In the genomic region with DNA sequence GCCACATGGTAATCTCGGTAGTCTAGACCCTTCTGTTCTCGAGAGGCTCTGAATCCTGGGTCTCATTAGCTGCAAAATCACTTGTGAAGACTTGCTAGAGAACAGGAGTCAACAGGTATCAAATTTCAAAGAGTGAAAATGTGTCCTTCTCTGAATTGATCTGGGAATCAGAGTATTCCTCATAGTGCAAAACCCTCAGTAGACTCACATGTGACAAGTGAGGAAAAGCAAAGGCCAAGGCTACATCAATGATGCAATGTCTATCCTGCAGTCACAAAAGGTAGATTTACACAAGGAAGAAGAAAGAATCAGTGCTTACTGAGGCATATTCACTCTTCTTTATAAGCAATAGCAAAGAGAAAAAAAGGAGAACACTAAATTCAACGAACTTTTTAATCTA, we compare ENCODE assay signal across 19 cellular contexts.
DNase-seq lines count a peak whose midpoint lies in the region; ATAC-seq, FAIRE-seq and TF ChIP-seq lines count a peak whose summit lies in the region.
"Had no signal": no experiment of that assay in that cellular context is flagged by ENCODE, and none has a peak within 500 bp of the region (broad histone marks: within the 10 kb centered on the region; RNA-seq: fewer than 3 reads in every experiment).

No MANE protein-coding gene starts in this region.

- no peaks in the 10 kb centered on the region for H3K36me3 Mint-ChIP-seq in glutamatergic neuron (ENCODE audit: unreplicated experiment)
- H3K36me3 Mint-ChIP-seq: CD4-positive, CD25-positive, alpha-beta regulatory T cell had no signal

- H3K4me2 ChIP-seq in HepG2 (ENCODE audit: low read depth, low read length) (peak overlapping the region; percentile 32; the same call in 1 of the 2 replicates), OCI-LY7 (ENCODE audit: low read length) (no peak overlapping the region)
- H3K4me2 ChIP-seq: SK-N-SH had no signal

- H3K9ac ChIP-seq in HepG2 (ENCODE audit: insufficient read depth, low read depth, low read length) = no peak overlapping the region
- H3K9ac ChIP-seq: SK-N-SH had no signal

- H3K4me3 ChIP-seq in HepG2 (replicated peaks in 1 of 3; ENCODE audit: insufficient read depth in 1 of 3, low read depth in 2 of 3, low read length in 3 of 3) = no peak overlapping the region
- no peak overlapping the region for H3K4me3 ChIP-seq in right lobe of liver
- H3K4me3 ChIP-seq in right cardiac atrium (ENCODE audit: low read length) = no peak overlapping the region
- H3K4me3 ChIP-seq in OCI-LY7 (ENCODE audit: low read depth, low read length, poor library complexity, severe bottlenecking) = no peak overlapping the region
- no peak overlapping the region for H3K4me3 ChIP-seq in transverse colon
- H3K4me3 ChIP-seq: MG63, Peyer's patch had no signal

- peak overlapping the region; percentile 49 for H3K27ac Mint-ChIP-seq in glutamatergic neuron (ENCODE audit: unreplicated experiment)
- H3K27ac Mint-ChIP-seq: CD4-positive, CD25-positive, alpha-beta regulatory T cell had no signal

- H3K36me3 ChIP-seq in HepG2 (replicated peaks in 1 of 2; ENCODE audit: control insufficient read depth in 1 of 2, insufficient read depth in 2 of 2, low read length in 2 of 2) (no peaks in the 10 kb centered on the region), right lobe of liver (no peaks in the 10 kb centered on the region), OCI-LY7 (ENCODE audit: insufficient read depth, low read length) (no peaks in the 10 kb centered on the region), transverse colon (no peaks in the 10 kb centered on the region)
- H3K36me3 ChIP-seq: MG63, Peyer's patch had no signal

- peak; percentile 30 for FAIRE-seq in HepG2 (lab: Jason Lieb, UNC)

- H3K79me2 ChIP-seq in HepG2 (ENCODE audit: insufficient read depth, low read length) (no peaks in the 10 kb centered on the region), OCI-LY7 (ENCODE audit: insufficient read depth, low read depth, low read length) (no peaks in the 10 kb centered on the region)

- H3K9me2 ChIP-seq in OCI-LY7 (ENCODE audit: insufficient read depth, low read length) = no peaks in the 10 kb centered on the region
- H3K9me2 ChIP-seq: SK-N-SH had no signal

- H2AFZ ChIP-seq in HepG2 (ENCODE audit: low read length) (peak overlapping the region; percentile 2), OCI-LY7 (ENCODE audit: low read length) (no peak overlapping the region)

- H3K4me1 Mint-ChIP-seq in glutamatergic neuron (ENCODE audit: low read depth, unreplicated experiment) = peaks cover 8% of the 10 kb centered on the region
- H3K4me1 Mint-ChIP-seq: CD4-positive, CD25-positive, alpha-beta regulatory T cell had no signal

- H4K20me1 ChIP-seq in HepG2 (ENCODE audit: insufficient read depth, low read length) (no peaks in the 10 kb centered on the region), OCI-LY7 (ENCODE audit: insufficient read depth, low read length) (no peaks in the 10 kb centered on the region)

- in situ Hi-C loops in HepG2 (cut with HindIII; ENCODE audit: extremely low pct_ligation_motif_present, low pct_unique_long_range_greater_than_20kb) (loop anchor here (25.0 kb wide), 1 partner anchor 1550 kb away; the partner anchor contains the start of gene CITED2), transverse colon (cut with MboI; ENCODE audit: low pct_ligation_motif_present in 1 of 4, low pct_unique_long_range_greater_than_20kb in 1 of 4, low sequenced_read_pairs in 3 of 4) (no loop called here)

- TF ChIP-seq CTCF in HepG2 (CRISPR knock-in tag; IDR thresholded peaks at IDR 0.05) = no peak
- no peak for TF ChIP-seq CTCF in right lobe of liver (IDR thresholded peaks at IDR 0.05)
- TF ChIP-seq CTCF in glutamatergic neuron (IDR thresholded peaks at IDR 0.05; ENCODE audit: partially characterized antibody, unreplicated experiment) = no peak
- TF ChIP-seq CTCF in OCI-LY7 (conservative IDR thresholded peaks at IDR 0.05; ENCODE audit: low read length) = no peak
- no peak for TF ChIP-seq CTCF in transverse colon (IDR thresholded peaks at IDR 0.05)

- BruUV-seq in HepG2 (replicated peaks; lab: Mats Ljungman, UMichigan) (no TSS peak), OCI-LY7 (replicated peaks; lab: Mats Ljungman, UMichigan) (no TSS peak)

- no peak for TF ChIP-seq RAD21 in HepG2 (CRISPR knock-in tag; IDR thresholded peaks at IDR 0.05)

- intact Hi-C loops in HepG2 (cut with micrococcal nuclease; ENCODE audit: unreplicated experiment) = no loop called here
- intact Hi-C loops in right lobe of liver (cut with DNase I) = no loop called here
- intact Hi-C loops in right cardiac atrium (cut with DNase I) = no loop called here
- intact Hi-C loops in OCI-LY7 (cut with micrococcal nuclease; ENCODE audit: unreplicated experiment) = no loop called here
- intact Hi-C loops in transverse colon (cut with DNase I; ENCODE audit: low total_unique reads) = no loop called here

- no peak for TF ChIP-seq POLR2A in HepG2 (IDR thresholded peaks at IDR 0.05; ENCODE audit: insufficient read depth in 1 of 2, low read depth in 2 of 2, low read length in 2 of 2)
- no peak for TF ChIP-seq POLR2A in right lobe of liver (IDR thresholded peaks at IDR 0.05)
- no peak for TF ChIP-seq POLR2A in transverse colon (IDR thresholded peaks at IDR 0.05)

- H3K4me1 ChIP-seq in HepG2 (ENCODE audit: insufficient read depth, low read length) (peaks cover 10% of the 10 kb centered on the region; the same call in 1 of the 2 replicates), right lobe of liver (no peaks in the 10 kb centered on the region), right cardiac atrium (ENCODE audit: control insufficient read depth, insufficient read depth, low read length) (no peaks in the 10 kb centered on the region), OCI-LY7 (ENCODE audit: insufficient read depth, low read length, poor library complexity, severe bottlenecking) (no peaks in the 10 kb centered on the region), transverse colon (no peaks in the 10 kb centered on the region)
- H3K4me1 ChIP-seq: Peyer's patch had no signal

- H3K27me3 Mint-ChIP-seq in glutamatergic neuron (ENCODE audit: unreplicated experiment) = no peaks in the 10 kb centered on the region
- H3K27me3 Mint-ChIP-seq: CD4-positive, CD25-positive, alpha-beta regulatory T cell had no signal

- ATAC-seq in HepG2 = peak; percentile 91
- no peak for ATAC-seq in right lobe of liver
- no peak for ATAC-seq in HG02884 (IDR thresholded peaks at IDR 0.05; ENCODE audit: unreplicated experiment)
- ATAC-seq in right cardiac atrium = no peak

- no peak overlapping the region for H3K4me3 Mint-ChIP-seq in glutamatergic neuron (ENCODE audit: unreplicated experiment)
- H3K4me3 Mint-ChIP-seq: CD4-positive, CD25-positive, alpha-beta regulatory T cell had no signal

- H3K9me3 ChIP-seq in HepG2 (ENCODE audit: low read length) (no peaks in the 10 kb centered on the region), right lobe of liver (no peaks in the 10 kb centered on the region), right cardiac atrium (ENCODE audit: control insufficient read depth, low read length) (no peaks in the 10 kb centered on the region), OCI-LY7 (ENCODE audit: low read length) (no peaks in the 10 kb centered on the region), transverse colon (no peaks in the 10 kb centered on the region)
- H3K9me3 ChIP-seq: MG63, Peyer's patch, SK-N-SH had no signal

- no peaks in the 10 kb centered on the region for H3K9me3 Mint-ChIP-seq in glutamatergic neuron (ENCODE audit: unreplicated experiment)

- peak in 1 of 2 experiments; percentile 46; a peak in 1 of 4 replicates for TF ChIP-seq EP300 in HepG2 (IDR thresholded peaks at IDR 0.05; ENCODE audit: low read depth in 2 of 2, low read length in 2 of 2)
- TF ChIP-seq EP300 in HepG2 (CRISPR knock-in tag; IDR thresholded peaks at IDR 0.05; ENCODE audit: borderline replicate concordance) = no peak
- TF ChIP-seq EP300 in transverse colon (IDR thresholded peaks at IDR 0.05; ENCODE audit: low read depth) = no peak

- 2% methylated on average over 3 of the region's 3 CpGs for WGBS in HepG2 (ENCODE audit: low lambda C conversion rate)
- 49% methylated on average over 3 of the region's 3 CpGs for WGBS in right lobe of liver (ENCODE audit: insufficient coverage, low coverage, low lambda C conversion rate, missing lambda C conversion rate)
- WGBS in right cardiac atrium = 90% methylated on average over 3 of the region's 3 CpGs
- 80 to 81% methylated on average over 2 to 3 of the region's 3 CpGs for WGBS in transverse colon (ENCODE audit: low coverage in 1 of 2), 2 donors

- CTCF ChIA-PET in HepG2 (lab: Yijun Ruan, JAX; ENCODE audit: low intra/inter-chr PET ratio, low total read pairs) (no interaction called here), OCI-LY7 (lab: Charles Lee; ENCODE audit: unreplicated experiment) (no interaction called here)

- H3K27ac ChIP-seq in HepG2 (ENCODE audit: extremely low read length, insufficient read depth, low read length) (no peak overlapping the region), right lobe of liver (no peak overlapping the region), right cardiac atrium (ENCODE audit: low read length) (no peak overlapping the region), OCI-LY7 (ENCODE audit: low read depth, low read length, poor library complexity, severe bottlenecking) (no peak overlapping the region), transverse colon (no peak overlapping the region)
- H3K27ac ChIP-seq: Peyer's patch had no signal

- H3K27me3 ChIP-seq in HepG2 (ENCODE audit: control insufficient read depth in 1 of 2, insufficient read depth in 2 of 2, low read length in 2 of 2) (no peaks in the 10 kb centered on the region), right lobe of liver (no peaks in the 10 kb centered on the region), right cardiac atrium (ENCODE audit: control insufficient read depth, insufficient read depth) (no peaks in the 10 kb centered on the region), transverse colon (no peaks in the 10 kb centered on the region)
- H3K27me3 ChIP-seq: MG63, Peyer's patch had no signal

- DNase-seq in HepG2 (ENCODE audit: low spot score) (peak; percentile 42), right lobe of liver (no peak), NCI-H748 treated with DMSO at 0.1 percent for 48 hours (lab: John Stamatoyannopoulos, UW) (peak; percentile 12), glutamatergic neuron (no peak), right cardiac atrium (no peak), OCI-LY7 (ENCODE audit: low spot score) (no peak), transverse colon (no peak)
- DNase-seq: AML-193; CD4-positive, CD25-positive, alpha-beta regulatory T cell; HCEC 1CT; MG63; NCI-H1092 treated with DMSO at 0.1 percent for 48 hours; NCI-H1930; NCI-H2227 treated with DMSO at 0.1 percent for 48 hours; NCI-H526 treated with DMSO at 0.1 percent for 48 hours; Peyer's patch; Right ventricle myocardium superior; SK-N-SH had no signal

- POLR2A ChIA-PET in HepG2 (lab: Yijun Ruan, JAX) (no interaction called here), OCI-LY7 (lab: Charles Lee) (interaction anchor here (0.6 kb wide), 1 partner anchor 32 kb away, joined by 3 read pairs; no protein-coding TSS in a partner anchor)

TF ChIP-seq in HepG2, 621 proteins besides CTCF, POLR2A, EP300 and RAD21 (continues in another document):
- TF ChIP-seq GATAD2A (CRISPR knock-in tag; IDR thresholded peaks at IDR 0.05) (peak; percentile 93), MAF1 (CRISPR knock-in tag; IDR thresholded peaks at IDR 0.05; ENCODE audit: borderline replicate concordance) (no peak), FOXK2 (IDR thresholded peaks at IDR 0.05) (no peak), ZNF75D (CRISPR knock-in tag; IDR thresholded peaks at IDR 0.05; ENCODE audit: borderline replicate concordance) (no peak)

Comparison
In these comparisons a context has a peak if more than half of its experiments do, and no peak if none do; other contexts are left out.
1. DNase-seq: peak in HepG2 (single experiment) and NCI-H748 treated with DMSO at 0.1 percent for 48 hours (single experiment); none in right lobe of liver (0 of 3), glutamatergic neuron (single experiment), right cardiac atrium (0 of 3), OCI-LY7 (single experiment) and transverse colon (single experiment).